8 cellular contexts compared by ENCODE assay signal in genomic region chr14:73829526-73830431, GRCh38. TPM values are rescaled to one million over a fixed set of nuclear protein-coding genes. Genes with fewer than 3 reads are reported as not detected.
DNase-seq lines count a peak whose midpoint lies in the region; ATAC-seq and TF ChIP-seq lines count a peak whose summit lies in the region.

No MANE protein-coding gene starts in this region.

- H3K4me3 Mint-ChIP-seq in activated CD4-positive, alpha-beta T cell treated with anti-CD3 and anti-CD28 coated beads for 36 hours: peak overlapping the region; percentile 21
- H3K4me3 Mint-ChIP-seq in activated T-helper 2 cell treated with anti-CD3 and anti-CD28 coated beads, Interferon-gamma antibody, Interleukin-2, Interleukin-4, amounts not matched to agents 10 μg/mL and 5 μg/mL and 100 μg/mL, durations not matched to agents 14 hours and 24 hours and 36 hours (ENCODE audit: low read depth): peak overlapping the region; percentile 53
- peak overlapping the region in 1 of 10 donors; percentile 50 for H3K4me3 Mint-ChIP-seq in naive thymus-derived CD4-positive, alpha-beta T cell

- no peak for TF ChIP-seq EP300 in esophagus muscularis mucosa (IDR thresholded peaks at IDR 0.05)

- intact Hi-C loops in activated CD4-positive, alpha-beta T cell treated with anti-CD3 and anti-CD28 coated beads for 36 hours (cut with DNase I, micrococcal nuclease): loop anchor here (1.0 to 5.0 kb wide), 7 partner anchors 22 to 322 kb away; partner anchors contain the start of genes PNMA1 (in 1 of the 2), PTGR2 (in 1 of the 2) and ZNF410 (in 1 of the 2)
- intact Hi-C loops in activated T-helper 2 cell treated with anti-CD3 and anti-CD28 coated beads, Interferon-gamma antibody, Interleukin-2, Interleukin-4, amounts not matched to agents 10 μg/mL and 5 μg/mL and 100 μg/mL, durations not matched to agents 14 hours and 24 hours and 36 hours (cut with micrococcal nuclease): loop anchor here (2.0 to 5.0 kb wide), 2 partner anchors 43 to 87 kb away; no protein-coding TSS in a partner anchor
- intact Hi-C loops in naive thymus-derived CD4-positive, alpha-beta T cell (cut with micrococcal nuclease): loop anchor here in 1 of 2 donors (5.0 kb wide), 2 partner anchors 87 to 117 kb away; partner anchors contain the start of gene PNMA1
- intact Hi-C loops in esophagus muscularis mucosa (cut with DNase I): no loop called here

- ATAC-seq in activated CD4-positive, alpha-beta T cell treated with anti-CD3 and anti-CD28 coated beads for 36 hours: peak; percentile 89
- ATAC-seq in naive thymus-derived CD4-positive, alpha-beta T cell: peak; percentile 72

- no peaks in the 10 kb centered on the region for H3K27me3 ChIP-seq in naive thymus-derived CD4-positive, alpha-beta T cell (ENCODE audit: control insufficient read depth in 2 of 2, insufficient read depth in 2 of 2, low read length in 2 of 2)
- H3K27me3 ChIP-seq in mesendoderm (ENCODE audit: insufficient read depth, low read length, poor library complexity) (no peaks in the 10 kb centered on the region), esophagus muscularis mucosa (no peaks in the 10 kb centered on the region)

- no peak overlapping the region for H3K56ac ChIP-seq in mesendoderm (ENCODE audit: low read length)

- no peak for TF ChIP-seq CTCF in esophagus muscularis mucosa (IDR thresholded peaks at IDR 0.05)

- no peak overlapping the region for H4K5ac ChIP-seq in mesendoderm (ENCODE audit: low read length)

- no peaks in the 10 kb centered on the region for H3K79me2 ChIP-seq in mesendoderm (ENCODE audit: control insufficient read depth, insufficient read depth, low read length)

- no peak overlapping the region for H3K4ac ChIP-seq in mesendoderm (ENCODE audit: low read depth, low read length)

- H3K4me2 ChIP-seq in mesendoderm (ENCODE audit: low read length): no peak overlapping the region

- H2BK15ac ChIP-seq in mesendoderm (replicated peaks; ENCODE audit: low read depth): no peak overlapping the region

- no peak overlapping the region for H2BK120ac ChIP-seq in mesendoderm (ENCODE audit: low read depth, low read length)

- no peaks in the 10 kb centered on the region for H3K9me3 ChIP-seq in naive thymus-derived CD4-positive, alpha-beta T cell (ENCODE audit: control insufficient read depth in 2 of 3, low read length in 3 of 3)
- no peaks in the 10 kb centered on the region for H3K9me3 ChIP-seq in esophagus muscularis mucosa

- no peak overlapping the region for H3K9ac ChIP-seq in mesendoderm (ENCODE audit: low read length)

- POLR2A ChIA-PET in activated CD4-positive, alpha-beta T cell treated with anti-CD3 and anti-CD28 coated beads for 36 hours (lab: Charles Lee): interaction anchor here (1.1 to 1.2 kb wide), 2 partner anchors 72 to 75 kb away, joined by 3 read pairs; no protein-coding TSS in a partner anchor
- POLR2A ChIA-PET in naive thymus-derived CD4-positive, alpha-beta T cell (lab: Charles Lee): interaction anchor here (0.7 kb wide), 1 partner anchor 48 kb away, joined by 3 read pairs; no protein-coding TSS in a partner anchor

- no peak overlapping the region for H2BK5ac ChIP-seq in mesendoderm (ENCODE audit: low read length)

- H2AK5ac ChIP-seq in mesendoderm (ENCODE audit: low read length): no peak overlapping the region

- H3K27ac ChIP-seq in naive thymus-derived CD4-positive, alpha-beta T cell (ENCODE audit: low read depth, low read length): no peak overlapping the region
- H3K27ac ChIP-seq in mesendoderm (ENCODE audit: low read depth, low read length) (no peak overlapping the region), esophagus muscularis mucosa (replicated peaks in 1 of 4) (no peak overlapping the region)

- peak; percentile 79 for DNase-seq in activated CD4-positive, alpha-beta T cell treated with anti-CD3 and anti-CD28 coated beads for 36 hours
- DNase-seq in activated CD4-positive, alpha-beta T cell treated with anti-CD3 and anti-CD28 coated beads for 1 hour: no peak
- DNase-seq in HT1080 (ENCODE audit: low read depth) (peak; percentile 83), mesendoderm (no peak), midbrain (lab: John Stamatoyannopoulos, UW) (no peak), esophagus muscularis mucosa (ENCODE audit: extremely low spot score) (no peak)
- DNase-seq in activated T-helper 2 cell treated with anti-CD3 and anti-CD28 coated beads, Interferon-gamma antibody, Interleukin-2, Interleukin-4, amounts not matched to agents 10 μg/mL and 5 μg/mL and 100 μg/mL, durations not matched to agents 14 hours and 24 hours and 36 hours (ENCODE audit: low spot score): no peak
- DNase-seq in naive thymus-derived CD4-positive, alpha-beta T cell: peak in 1 of 9 donors; percentile 34

- no peaks in the 10 kb centered on the region for H3K36me3 Mint-ChIP-seq in activated CD4-positive, alpha-beta T cell treated with anti-CD3 and anti-CD28 coated beads for 36 hours (ENCODE audit: low read depth)
- no peaks in the 10 kb centered on the region for H3K36me3 Mint-ChIP-seq in activated T-helper 2 cell treated with anti-CD3 and anti-CD28 coated beads, Interferon-gamma antibody, Interleukin-2, Interleukin-4, amounts not matched to agents 10 μg/mL and 5 μg/mL and 100 μg/mL, durations not matched to agents 14 hours and 24 hours and 36 hours (ENCODE audit: low read depth)
- H3K36me3 Mint-ChIP-seq in naive thymus-derived CD4-positive, alpha-beta T cell: no peaks in the 10 kb centered on the region

- no peak overlapping the region for H3K23ac ChIP-seq in mesendoderm (ENCODE audit: low read length)

- H3K36me3 ChIP-seq in naive thymus-derived CD4-positive, alpha-beta T cell (ENCODE audit: control insufficient read depth in 2 of 3, insufficient read depth in 3 of 3, low read length in 3 of 3): no peaks in the 10 kb centered on the region
- H3K36me3 ChIP-seq in mesendoderm (ENCODE audit: control insufficient read depth, insufficient read depth, low read length) (no peaks in the 10 kb centered on the region), esophagus muscularis mucosa (no peaks in the 10 kb centered on the region)

- no peaks in the 10 kb centered on the region for H3K9me3 Mint-ChIP-seq in activated CD4-positive, alpha-beta T cell treated with anti-CD3 and anti-CD28 coated beads for 36 hours (ENCODE audit: low read depth)
- no peaks in the 10 kb centered on the region for H3K9me3 Mint-ChIP-seq in activated T-helper 2 cell treated with anti-CD3 and anti-CD28 coated beads, Interferon-gamma antibody, Interleukin-2, Interleukin-4, amounts not matched to agents 10 μg/mL and 5 μg/mL and 100 μg/mL, durations not matched to agents 14 hours and 24 hours and 36 hours
- H3K9me3 Mint-ChIP-seq in naive thymus-derived CD4-positive, alpha-beta T cell: no peaks in the 10 kb centered on the region

- no peak overlapping the region for H3K4me3 ChIP-seq in naive thymus-derived CD4-positive, alpha-beta T cell (ENCODE audit: low read length)
- H3K4me3 ChIP-seq in mesendoderm (ENCODE audit: low read length) (no peak overlapping the region), esophagus muscularis mucosa (no peak overlapping the region)

- no peaks in the 10 kb centered on the region for H3K79me1 ChIP-seq in mesendoderm (ENCODE audit: low read length)

- H3K27me3 Mint-ChIP-seq in activated CD4-positive, alpha-beta T cell treated with anti-CD3 and anti-CD28 coated beads for 36 hours: no peaks in the 10 kb centered on the region
- H3K27me3 Mint-ChIP-seq in activated T-helper 2 cell treated with anti-CD3 and anti-CD28 coated beads, Interferon-gamma antibody, Interleukin-2, Interleukin-4, amounts not matched to agents 10 μg/mL and 5 μg/mL and 100 μg/mL, durations not matched to agents 14 hours and 24 hours and 36 hours (ENCODE audit: low read depth): no peaks in the 10 kb centered on the region
- no peaks in the 10 kb centered on the region for H3K27me3 Mint-ChIP-seq in naive thymus-derived CD4-positive, alpha-beta T cell

- H3K4me1 ChIP-seq in naive thymus-derived CD4-positive, alpha-beta T cell (ENCODE audit: control insufficient read depth in 2 of 2, insufficient read depth in 2 of 2, low read length in 2 of 2): no peaks in the 10 kb centered on the region
- H3K4me1 ChIP-seq in mesendoderm (ENCODE audit: control insufficient read depth, low read depth, low read length) (peaks cover 1% of the 10 kb centered on the region), esophagus muscularis mucosa (peaks cover 5 to 19% (median 17%) of the 10 kb centered on the region in 4 donors)

- H3K4me1 Mint-ChIP-seq in activated CD4-positive, alpha-beta T cell treated with anti-CD3 and anti-CD28 coated beads for 36 hours: peaks cover 18% of the 10 kb centered on the region
- peaks cover 23% of the 10 kb centered on the region for H3K4me1 Mint-ChIP-seq in activated T-helper 2 cell treated with anti-CD3 and anti-CD28 coated beads, Interferon-gamma antibody, Interleukin-2, Interleukin-4, amounts not matched to agents 10 μg/mL and 5 μg/mL and 100 μg/mL, durations not matched to agents 14 hours and 24 hours and 36 hours (ENCODE audit: low read depth)
- H3K4me1 Mint-ChIP-seq in naive thymus-derived CD4-positive, alpha-beta T cell: peaks cover 0 to 19% (median 0%) of the 10 kb centered on the region in 7 donors

- H3K27ac Mint-ChIP-seq in activated CD4-positive, alpha-beta T cell treated with anti-CD3 and anti-CD28 coated beads for 36 hours: peak overlapping the region; percentile 90
- H3K27ac Mint-ChIP-seq in activated T-helper 2 cell treated with anti-CD3 and anti-CD28 coated beads, Interferon-gamma antibody, Interleukin-2, Interleukin-4, amounts not matched to agents 10 μg/mL and 5 μg/mL and 100 μg/mL, durations not matched to agents 14 hours and 24 hours and 36 hours: peak overlapping the region; percentile 94
- H3K27ac Mint-ChIP-seq in naive thymus-derived CD4-positive, alpha-beta T cell: peak overlapping the region in 2 of 9 donors; percentile 51 to 74

- TF ChIP-seq POLR2A in esophagus muscularis mucosa (IDR thresholded peaks at IDR 0.05; ENCODE audit: low read depth): no peak

- CTCF ChIA-PET in activated CD4-positive, alpha-beta T cell treated with anti-CD3 and anti-CD28 coated beads for 36 hours (lab: Charles Lee): interaction anchor here (0.6 to 12.9 kb wide), 8 partner anchors 14 to 259 kb away, joined by 3 to 170 read pairs (median 3); a partner anchor contains a TSS
- CTCF ChIA-PET in naive thymus-derived CD4-positive, alpha-beta T cell (lab: Charles Lee): interaction anchor here (7.0 kb wide), 1 partner anchor 100 kb away, joined by 100 read pairs; no protein-coding TSS in a partner anchor

- no CpG with 5 or more reads among the region's 9 CpGs for WGBS in mesendoderm (ENCODE audit: extremely low coverage, insufficient coverage, low lambda C conversion rate)
- 82% methylated on average over 9 of the region's 9 CpGs for WGBS in esophagus muscularis mucosa

- no peak overlapping the region for H3K18ac ChIP-seq in mesendoderm (ENCODE audit: low read length)

- H4K8ac ChIP-seq in mesendoderm (ENCODE audit: low read depth, low read length): no peak overlapping the region

RNA-seq across cellular contexts. Expression of gene PTGR2, which starts 21.9 kb away (rescaled TPM):
- total RNA-seq in activated CD4-positive, alpha-beta T cell treated with anti-CD3 and anti-CD28 coated beads for 36 hours: 10 to 100 TPM; 12.6 to 14.3 TPM
- total RNA-seq in HT1080 (2014; rRNA removed; shearing (Covaris generic)): 1.6 and 4.3 TPM in 2 replicates
- 6.4 and 8.8 TPM in 2 replicates for polyA plus RNA-seq in HT1080 (2015; cell fraction: cytosol; rRNA removed)
- 9.9 and 11.1 TPM in 2 replicates for polyA plus RNA-seq in HT1080 (2015; cell fraction: nucleus; rRNA removed)
- total RNA-seq in activated T-helper 2 cell treated with anti-CD3 and anti-CD28 coated beads, Interferon-gamma antibody, Interleukin-2, Interleukin-4, amounts not matched to agents 10 μg/mL and 5 μg/mL and 100 μg/mL, durations not matched to agents 14 hours and 24 hours and 36 hours: 1.4 and 1.6 TPM in 2 replicates
- total RNA-seq in naive thymus-derived CD4-positive, alpha-beta T cell: 1 to 10 TPM; 1.2 to 7.9 (median 1.8) TPM
- polyA plus RNA-seq in naive thymus-derived CD4-positive, alpha-beta T cell: 1 to 10 TPM; 3.4 to 6.5 TPM
- polyA plus RNA-seq in mesendoderm (2013, experiment 1 of 2): 11.1 TPM
- polyA plus RNA-seq in mesendoderm (2013, experiment 2 of 2): 12.3 TPM
- total RNA-seq in esophagus muscularis mucosa: 1 to 10 TPM; 2.5 to 7.1 (median 4.3) TPM

RNA-seq across cellular contexts. Expression of gene ZNF410, which starts 56.9 kb away (rescaled TPM):
- 10 to 100 TPM; 58.6 to 66.2 TPM for total RNA-seq in activated CD4-positive, alpha-beta T cell treated with anti-CD3 and anti-CD28 coated beads for 36 hours
- total RNA-seq in HT1080 (2014; rRNA removed; shearing (Covaris generic)): 61.2 and 64.5 TPM in 2 replicates
- polyA plus RNA-seq in HT1080 (2015; cell fraction: cytosol; rRNA removed): 39.1 and 41.5 TPM in 2 replicates
- 39.5 and 41.9 TPM in 2 replicates for polyA plus RNA-seq in HT1080 (2015; cell fraction: nucleus; rRNA removed)
- total RNA-seq in activated T-helper 2 cell treated with anti-CD3 and anti-CD28 coated beads, Interferon-gamma antibody, Interleukin-2, Interleukin-4, amounts not matched to agents 10 μg/mL and 5 μg/mL and 100 μg/mL, durations not matched to agents 14 hours and 24 hours and 36 hours: 77.5 and 82.9 TPM in 2 replicates
- total RNA-seq in naive thymus-derived CD4-positive, alpha-beta T cell: 10 to 100 TPM; 44.8 to 79.7 (median 51.1) TPM
- 10 to 100 TPM; 66.3 to 69.8 TPM for polyA plus RNA-seq in naive thymus-derived CD4-positive, alpha-beta T cell
- 10.8 TPM for polyA plus RNA-seq in mesendoderm (2013, experiment 1 of 2)
- polyA plus RNA-seq in mesendoderm (2013, experiment 2 of 2): 11.2 TPM
- 10 to 100 TPM; 36.5 to 67.6 (median 41.6) TPM for total RNA-seq in esophagus muscularis mucosa

Comparison
In these comparisons a context has a peak if more than half of its experiments do, and no peak if none do; other contexts are left out.
1. DNase-seq: peak in activated CD4-positive, alpha-beta T cell treated with anti-CD3 and anti-CD28 coated beads for 36 hours (single experiment) and HT1080 (single experiment); none in activated CD4-positive, alpha-beta T cell treated with anti-CD3 and anti-CD28 coated beads for 1 hour (single experiment), activated T-helper 2 cell treated with anti-CD3 and anti-CD28 coated beads, Interferon-gamma antibody, Interleukin-2, Interleukin-4, amounts not matched to agents 10 μg/mL and 5 μg/mL and 100 μg/mL, durations not matched to agents 14 hours and 24 hours and 36 hours (single experiment), mesendoderm (single experiment), midbrain (single experiment) and esophagus muscularis mucosa (single experiment).